In the genomic region with DNA sequence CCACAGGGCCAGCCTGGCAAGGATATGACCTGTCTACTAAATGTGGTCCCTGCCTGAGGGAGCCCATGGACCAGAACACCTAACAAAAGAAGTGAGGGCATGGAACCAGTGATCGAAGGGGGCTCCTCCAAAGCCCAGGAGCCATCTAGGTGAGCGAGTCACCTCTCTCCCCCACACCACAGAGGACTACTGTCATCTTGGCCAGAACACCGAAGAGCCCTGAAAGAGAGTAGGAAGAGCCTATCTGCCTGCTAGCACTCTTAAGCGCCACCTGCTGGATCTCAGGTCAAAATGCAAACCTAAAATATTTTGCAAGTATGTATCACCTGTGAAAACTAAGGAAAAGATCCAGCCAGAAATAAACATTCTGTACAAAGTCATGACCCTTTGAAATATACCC, we compare ENCODE assay signal across 8 cellular contexts.
DNase-seq lines count a peak whose midpoint lies in the region; ATAC-seq and TF ChIP-seq lines count a peak whose summit lies in the region.

No MANE protein-coding gene starts in this region.

- no peaks in the 10 kb centered on the region for H3K27me3 Mint-ChIP-seq in T-helper 2 cell treated with Interferon-gamma antibody and Interleukin-4, amounts not matched to agents 5 μg/mL and 100 μg/mL, for 36 hours (ENCODE audit: low read depth)

- no peaks in the 10 kb centered on the region for H3K36me3 Mint-ChIP-seq in T-helper 2 cell treated with Interferon-gamma antibody and Interleukin-4, amounts not matched to agents 5 μg/mL and 100 μg/mL, for 36 hours (ENCODE audit: low read depth)

- no peak overlapping the region for H3K27ac Mint-ChIP-seq in T-helper 2 cell treated with Interferon-gamma antibody and Interleukin-4, amounts not matched to agents 5 μg/mL and 100 μg/mL, for 36 hours

- TF ChIP-seq CTCF in foreskin fibroblast (IDR thresholded peaks at IDR 0.05; ENCODE audit: low read depth, low read length) = peak; percentile 36

- H3K4me1 Mint-ChIP-seq in T-helper 2 cell treated with Interferon-gamma antibody and Interleukin-4, amounts not matched to agents 5 μg/mL and 100 μg/mL, for 36 hours (ENCODE audit: low read depth) = peaks cover 2% of the 10 kb centered on the region

- DNase-seq in COR-L47 (lab: John Stamatoyannopoulos, UW) (peak; percentile 15), foreskin fibroblast (no peak), DMS153 treated with DMSO at 0.1 percent for 48 hours (lab: John Stamatoyannopoulos, UW; ENCODE audit: unreplicated experiment) (no peak), NCI-H446 treated with DMSO at 0.1 percent for 48 hours (lab: John Stamatoyannopoulos, UW) (no peak), epidermal melanocyte (ENCODE audit: insufficient read length, low spot score) (no peak)
- peak; percentile 4 for DNase-seq in T-helper 2 cell treated with Interferon-gamma antibody and Interleukin-4, amounts not matched to agents 5 μg/mL and 100 μg/mL, for 36 hours (ENCODE audit: low spot score)

- H3K4me3 ChIP-seq in foreskin fibroblast (ENCODE audit: low read depth in 1 of 2, low read length in 2 of 2) = no peak overlapping the region

- H3K9me3 Mint-ChIP-seq in T-helper 2 cell treated with Interferon-gamma antibody and Interleukin-4, amounts not matched to agents 5 μg/mL and 100 μg/mL, for 36 hours = no peaks in the 10 kb centered on the region

- ATAC-seq in GM18870 (IDR thresholded peaks at IDR 0.05; ENCODE audit: unreplicated experiment) (peak; percentile 70), HG03469 (IDR thresholded peaks at IDR 0.05; ENCODE audit: unreplicated experiment) (peak; percentile 58)

- H3K4me3 Mint-ChIP-seq in T-helper 2 cell treated with Interferon-gamma antibody and Interleukin-4, amounts not matched to agents 5 μg/mL and 100 μg/mL, for 36 hours = no peak overlapping the region

Comparison
In these comparisons a context has a peak if more than half of its experiments do, and no peak if none do; other contexts are left out.
1. DNase-seq: peak in COR-L47 (single experiment) and T-helper 2 cell treated with Interferon-gamma antibody and Interleukin-4, amounts not matched to agents 5 μg/mL and 100 μg/mL, for 36 hours (single experiment); none in foreskin fibroblast (0 of 2), DMS153 treated with DMSO at 0.1 percent for 48 hours (single experiment), NCI-H446 treated with DMSO at 0.1 percent for 48 hours (single experiment) and epidermal melanocyte (single experiment).